ENCODE assay signal across 8 cellular contexts in the genomic region with DNA sequence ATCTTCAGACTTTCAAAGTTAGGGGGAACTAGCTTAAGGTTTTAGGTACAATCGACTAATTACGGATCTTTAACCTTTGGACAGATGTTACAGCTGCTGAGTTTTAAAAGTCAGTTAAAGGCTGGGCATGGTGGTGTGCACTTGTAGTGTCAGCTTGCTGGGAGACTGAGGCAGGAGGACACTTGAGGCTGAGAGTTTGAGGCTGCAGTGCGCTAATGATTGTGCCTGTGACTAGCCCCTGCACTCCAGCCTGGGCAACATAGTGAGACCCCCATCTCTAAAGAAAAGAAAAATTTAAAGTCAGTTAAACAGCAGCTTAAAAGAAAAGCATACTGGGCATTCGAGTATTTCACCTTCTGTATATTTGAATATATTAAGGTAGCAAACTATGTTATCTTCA.
"Had no signal": no experiment of that assay in that cellular context is flagged by ENCODE, and none has a peak within 500 bp of the region (broad histone marks: within the 10 kb centered on the region; RNA-seq: fewer than 3 reads in every experiment).

No MANE protein-coding gene starts in this region.

- ATAC-seq: HepG2 had no signal

- H3K4me3 Mint-ChIP-seq: GM23338, H9, HFFc6, IgD-negative memory B cell had no signal

- H3K27me3 Mint-ChIP-seq: IgD-negative memory B cell had no signal

- DNase-seq: H9, HCEC 1CT, HFFc6, KBM-7 had no signal

- H3K4me2 ChIP-seq: GM23338 had no signal

- H3K4me3 ChIP-seq: GM23338 had no signal

- H3K27ac Mint-ChIP-seq: GM23338, HFFc6, IgD-negative memory B cell had no signal

- H3K27ac ChIP-seq: HL-60 had no signal

- H2AFZ ChIP-seq: GM23338 had no signal

- H3K9me3 Mint-ChIP-seq: GM23338, H9, HFFc6 had no signal
